8 cellular contexts compared by ENCODE assay signal in the genomic region with DNA sequence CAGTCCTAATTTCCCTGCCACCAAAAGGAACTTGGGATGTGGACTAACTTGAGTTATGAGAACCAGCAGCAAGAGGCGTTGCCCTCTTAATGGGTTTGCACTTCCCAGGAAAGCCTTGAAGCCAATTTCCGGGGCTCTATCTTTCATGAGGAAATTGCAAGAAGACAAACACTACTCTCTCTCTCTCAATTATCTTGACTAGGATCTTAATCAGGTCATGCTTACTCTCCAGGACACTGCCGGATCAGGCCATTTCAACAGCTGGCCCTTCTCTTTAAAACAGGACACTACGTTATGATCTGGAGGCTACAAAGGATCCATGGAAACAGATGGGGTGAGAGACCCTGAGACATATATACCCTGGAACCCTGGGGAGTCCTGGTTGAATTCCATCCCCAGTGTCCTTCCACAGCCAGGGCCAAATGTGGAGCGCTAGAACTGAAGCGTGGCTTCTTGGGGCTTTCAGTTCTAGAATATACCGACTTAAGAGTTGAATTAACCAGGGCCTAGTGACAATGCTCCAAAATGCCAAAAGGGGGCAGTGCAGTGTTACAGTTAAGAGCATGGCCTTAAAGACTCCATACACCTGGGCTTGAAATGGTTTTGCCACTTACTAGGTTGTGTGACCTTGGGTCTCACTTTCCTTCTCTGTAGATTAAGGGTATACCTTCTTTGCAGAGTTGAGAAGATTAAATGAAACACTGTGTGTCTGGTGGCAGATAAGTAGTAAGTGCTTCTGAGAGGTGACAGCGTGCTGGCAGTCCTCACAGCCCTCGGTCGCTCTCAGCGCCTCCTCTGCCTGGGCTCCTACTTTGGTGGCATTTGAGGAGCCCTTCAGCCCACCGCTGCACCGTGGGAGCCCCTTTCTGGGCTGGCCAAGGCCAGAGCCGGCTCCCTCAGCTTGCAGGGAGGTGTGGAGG. TPM values are rescaled to one million over a fixed set of nuclear protein-coding genes. Genes with fewer than 3 reads are reported as not detected.
DNase-seq lines count a peak whose midpoint lies in the region; ATAC-seq and TF ChIP-seq lines count a peak whose summit lies in the region.

No MANE protein-coding gene starts in this region.

- H3K27ac Mint-ChIP-seq in neural progenitor cell = no peak overlapping the region

- no peaks in the 10 kb centered on the region for H3K36me3 ChIP-seq in neural progenitor cell
- no peaks in the 10 kb centered on the region for H3K36me3 ChIP-seq in upper lobe of right lung

- TF ChIP-seq CTCF in neural progenitor cell (IDR thresholded peaks at IDR 0.05) (peak; percentile 92), upper lobe of right lung (IDR thresholded peaks at IDR 0.05) (peak; percentile 75)

- H4K20me1 ChIP-seq in neural progenitor cell (ENCODE audit: low read depth) = peaks cover 11% of the 10 kb centered on the region

- ATAC-seq in upper lobe of right lung = peak; percentile 92
- ATAC-seq in GM19463 (IDR thresholded peaks at IDR 0.05; ENCODE audit: unreplicated experiment) = no peak

- no peaks in the 10 kb centered on the region for H3F3A ChIP-seq in neural progenitor cell (ENCODE audit: low read depth)

- no peaks in the 10 kb centered on the region for H3K27me3 Mint-ChIP-seq in neural progenitor cell (ENCODE audit: insufficient read depth, low read depth)

- intact Hi-C loops in upper lobe of right lung (cut with DNase I) = no loop called here

- H3K4me3 Mint-ChIP-seq in neural progenitor cell = no peak overlapping the region

- DNase-seq in EL (peak; percentile 63), HT1080 (ENCODE audit: low read depth) (peak; percentile 62), NOMO-1 treated with dmso at 0.1 percent for 144 hours (lab: John Stamatoyannopoulos, UW; ENCODE audit: unreplicated experiment) (peak; percentile 40), fibroblast of peridontal ligament (ENCODE audit: extremely low read depth) (peak; percentile 86), neural progenitor cell (ENCODE audit: low spot score) (peak; percentile 86), upper lobe of right lung (no peak)
- DNase-seq in activated T-cell treated with anti-CD3 and anti-CD28 coated beads, Interleukin-2, amount 50 U/mL, for 1 hour = peak; percentile 56

- H3K9ac ChIP-seq in neural progenitor cell = no peak overlapping the region

- H3K4me3 ChIP-seq in neural progenitor cell (no peak overlapping the region), upper lobe of right lung (no peak overlapping the region)

- H3K9me3 Mint-ChIP-seq in neural progenitor cell = no peaks in the 10 kb centered on the region

- H3K4me2 ChIP-seq in neural progenitor cell = no peak overlapping the region

- no peaks in the 10 kb centered on the region for H3K4me1 Mint-ChIP-seq in neural progenitor cell

- H3K27ac ChIP-seq in neural progenitor cell = no peak overlapping the region
- H3K27ac ChIP-seq in upper lobe of right lung = no peak overlapping the region

- H3K9me3 ChIP-seq in neural progenitor cell (ENCODE audit: low read depth) (no peaks in the 10 kb centered on the region), upper lobe of right lung (no peaks in the 10 kb centered on the region)

- H3K4me1 ChIP-seq in neural progenitor cell (no peaks in the 10 kb centered on the region), upper lobe of right lung (peaks cover 12% of the 10 kb centered on the region)

- no peaks in the 10 kb centered on the region for H3K79me2 ChIP-seq in neural progenitor cell (ENCODE audit: low read depth)

- no peaks in the 10 kb centered on the region for H3K27me3 ChIP-seq in neural progenitor cell
- H3K27me3 ChIP-seq in upper lobe of right lung = no peaks in the 10 kb centered on the region

- H3K36me3 Mint-ChIP-seq in neural progenitor cell = peaks cover 4% of the 10 kb centered on the region

- H2AFZ ChIP-seq in neural progenitor cell (replicated peaks) = no peak overlapping the region

RNA-seq across cellular contexts. Expression of a gene that starts 21.1 kb away (rescaled TPM):
- 12.1 and 13.5 TPM in 2 replicates for total RNA-seq in HT1080 (2014; rRNA removed; shearing (Covaris generic))
- 17.0 and 17.7 TPM in 2 replicates for polyA plus RNA-seq in HT1080 (2015; cell fraction: cytosol; rRNA removed)
- polyA plus RNA-seq in HT1080 (2015; cell fraction: nucleus; rRNA removed) = 25.7 and 25.9 TPM in 2 replicates
- total RNA-seq in neural progenitor cell (ENCODE audit: low replicate concordance) (4.2 and 6.5 TPM in 2 replicates), upper lobe of right lung (28.8 TPM)

RNA-seq across cellular contexts. Expression of a gene that starts 21.3 kb away (rescaled TPM):
- total RNA-seq in HT1080 (2014; rRNA removed; shearing (Covaris generic)) = not detected in 2 replicates
- polyA plus RNA-seq in HT1080 (2015; cell fraction: cytosol; rRNA removed) = not detected in 2 replicates
- 0.11 TPM in 1 of 2 replicates, not detected in the other for polyA plus RNA-seq in HT1080 (2015; cell fraction: nucleus; rRNA removed)
- total RNA-seq in neural progenitor cell (ENCODE audit: low replicate concordance) (0.52 and 1.3 TPM in 2 replicates), upper lobe of right lung (not detected)
